Comparison of ENCODE assay signal across 8 cellular contexts in the genomic region with DNA sequence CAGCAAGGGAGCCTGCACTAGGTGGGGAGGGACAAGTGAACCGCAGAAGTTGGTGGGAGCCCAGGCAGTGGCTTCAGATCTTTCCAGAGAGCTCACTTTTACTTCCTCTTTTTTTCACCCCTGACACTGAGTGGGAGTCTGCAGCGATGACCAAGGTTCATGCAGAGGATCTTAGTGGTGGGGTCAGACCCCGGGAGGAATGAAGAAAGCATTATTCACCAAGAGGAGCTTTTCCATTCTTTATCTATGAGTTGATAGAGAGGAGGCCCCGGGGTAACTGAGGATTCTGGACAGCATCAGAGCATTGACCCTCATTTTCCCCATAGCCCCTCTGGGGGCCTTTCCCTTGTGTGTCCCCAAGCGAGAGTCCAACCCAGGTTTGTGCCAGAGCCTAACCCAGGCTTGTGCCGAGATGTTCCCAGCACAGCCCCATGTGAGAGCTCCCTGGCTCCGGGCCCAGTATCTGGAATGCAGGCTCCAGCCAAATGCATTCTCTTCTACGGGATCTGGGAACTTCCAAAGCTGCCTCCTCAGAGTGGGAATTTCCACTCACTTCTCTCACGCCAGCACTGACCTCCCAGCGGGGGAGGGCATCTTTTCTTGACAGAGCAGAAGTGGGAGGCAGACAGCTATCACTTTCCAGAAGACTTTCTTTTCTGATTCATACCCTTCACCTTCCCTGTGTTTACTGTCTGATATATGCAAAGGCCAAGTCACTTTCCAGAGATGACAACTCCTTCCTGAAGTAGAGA. TPM values are rescaled to one million over a fixed set of nuclear protein-coding genes. Genes with fewer than 3 reads are reported as not detected.
A peak's percentile ranks its signal among the peaks of the same experiment; 100 is the strongest.
DNase-seq lines count a peak whose midpoint lies in the region; ATAC-seq lines count a peak whose summit lies in the region.

No MANE protein-coding gene starts in this region.

- no peaks in the 10 kb centered on the region for H3K9me3 ChIP-seq in skeletal muscle tissue (ENCODE audit: control insufficient read depth in 3 of 3, low read length in 3 of 3)

- H3K27ac ChIP-seq in angular gyrus (ENCODE audit: low read depth, low read length) = peak overlapping the region; percentile 37
- H3K27ac ChIP-seq in skeletal muscle tissue (ENCODE audit: low read depth, low read length) = peak overlapping the region; percentile 81

- H3K27ac Mint-ChIP-seq in activated T-helper 2 cell treated with anti-CD3 and anti-CD28 coated beads, Interferon-gamma antibody, Interleukin-2, Interleukin-4, amounts not matched to agents 10 μg/mL and 5 μg/mL and 100 μg/mL, durations not matched to agents 14 hours and 24 hours and 36 hours = no peak overlapping the region

- peaks cover 40% of the 10 kb centered on the region for H3K27me3 Mint-ChIP-seq in activated T-helper 2 cell treated with anti-CD3 and anti-CD28 coated beads, Interferon-gamma antibody, Interleukin-2, Interleukin-4, amounts not matched to agents 10 μg/mL and 5 μg/mL and 100 μg/mL, durations not matched to agents 14 hours and 24 hours and 36 hours (ENCODE audit: low read depth)

- no peaks in the 10 kb centered on the region for H3K36me3 Mint-ChIP-seq in activated T-helper 2 cell treated with anti-CD3 and anti-CD28 coated beads, Interferon-gamma antibody, Interleukin-2, Interleukin-4, amounts not matched to agents 10 μg/mL and 5 μg/mL and 100 μg/mL, durations not matched to agents 14 hours and 24 hours and 36 hours (ENCODE audit: low read depth)

- H3K4me1 ChIP-seq in skeletal muscle tissue (ENCODE audit: control insufficient read depth in 3 of 3, insufficient read depth in 3 of 3, low read length in 3 of 3) = peaks cover 66 to 84% (median 77%) of the 10 kb centered on the region in 3 donors

- intact Hi-C loops in activated T-helper 2 cell treated with anti-CD3 and anti-CD28 coated beads, Interferon-gamma antibody, Interleukin-2, Interleukin-4, amounts not matched to agents 10 μg/mL and 5 μg/mL and 100 μg/mL, durations not matched to agents 14 hours and 24 hours and 36 hours (cut with micrococcal nuclease) = loop anchor here (5.0 kb wide), 1 partner anchor 50 kb away; no protein-coding TSS in a partner anchor

- DNase-seq in ACHN (peak; percentile 85), H4 (ENCODE audit: low spot score) (peak; percentile 78), hepatic stellate cell (ENCODE audit: low spot score) (peak; percentile 69)
- no peak for DNase-seq in activated CD4-positive, alpha-beta T cell treated with anti-CD3 and anti-CD28 coated beads, Interleukin-2, amount 50 U/mL, for 1 hour
- DNase-seq in activated T-helper 2 cell treated with anti-CD3 and anti-CD28 coated beads, Interferon-gamma antibody, Interleukin-2, Interleukin-4, amounts not matched to agents 10 μg/mL and 5 μg/mL and 100 μg/mL, durations not matched to agents 14 hours and 24 hours and 36 hours (ENCODE audit: low spot score) = no peak

- peak overlapping the region in 1 of 3 donors; percentile 48 for H3K4me3 ChIP-seq in skeletal muscle tissue (ENCODE audit: low read length in 3 of 3)

- no peak overlapping the region for H3K9ac ChIP-seq in skeletal muscle tissue (ENCODE audit: low read depth in 1 of 3, low read length in 3 of 3)

- H3K4me1 Mint-ChIP-seq in activated T-helper 2 cell treated with anti-CD3 and anti-CD28 coated beads, Interferon-gamma antibody, Interleukin-2, Interleukin-4, amounts not matched to agents 10 μg/mL and 5 μg/mL and 100 μg/mL, durations not matched to agents 14 hours and 24 hours and 36 hours (ENCODE audit: low read depth) = peaks cover 4% of the 10 kb centered on the region

- no peak overlapping the region for H3K4me3 Mint-ChIP-seq in activated T-helper 2 cell treated with anti-CD3 and anti-CD28 coated beads, Interferon-gamma antibody, Interleukin-2, Interleukin-4, amounts not matched to agents 10 μg/mL and 5 μg/mL and 100 μg/mL, durations not matched to agents 14 hours and 24 hours and 36 hours (ENCODE audit: low read depth)

- no peaks in the 10 kb centered on the region for H3K36me3 ChIP-seq in skeletal muscle tissue (ENCODE audit: control insufficient read depth in 3 of 3, insufficient read depth in 3 of 3, low read length in 3 of 3)

- in situ Hi-C loops in ACHN (cut with HindIII; ENCODE audit: low pct_ligation_motif_present, low pct_unique_long_range_greater_than_20kb, low sequenced_read_pairs) = no loop called here

- H3K9me3 Mint-ChIP-seq in activated T-helper 2 cell treated with anti-CD3 and anti-CD28 coated beads, Interferon-gamma antibody, Interleukin-2, Interleukin-4, amounts not matched to agents 10 μg/mL and 5 μg/mL and 100 μg/mL, durations not matched to agents 14 hours and 24 hours and 36 hours = no peaks in the 10 kb centered on the region

- H3K27me3 ChIP-seq in skeletal muscle tissue (ENCODE audit: control insufficient read depth in 3 of 3, insufficient read depth in 3 of 3, low read length in 3 of 3) = peaks cover 3 to 11% (median 7%) of the 10 kb centered on the region in 3 donors

- ATAC-seq in HG02870 (IDR thresholded peaks at IDR 0.05; ENCODE audit: unreplicated experiment) = no peak

RNA-seq across cellular contexts. Expression of a gene that starts 2.8 kb away (rescaled TPM):
- total RNA-seq in H4 (2014; rRNA removed; shearing (Covaris generic)) = 64.2 and 86.8 TPM in 2 replicates
- total RNA-seq in skeletal muscle tissue = 20.4 TPM
- not detected in 2 replicates for total RNA-seq in activated T-helper 2 cell treated with anti-CD3 and anti-CD28 coated beads, Interferon-gamma antibody, Interleukin-2, Interleukin-4, amounts not matched to agents 10 μg/mL and 5 μg/mL and 100 μg/mL, durations not matched to agents 14 hours and 24 hours and 36 hours

RNA-seq across cellular contexts. Expression of a gene that starts 17.7 kb away (rescaled TPM):
- total RNA-seq in H4 (2014; rRNA removed; shearing (Covaris generic)) = not detected in 2 replicates
- not detected for total RNA-seq in skeletal muscle tissue
- total RNA-seq in activated T-helper 2 cell treated with anti-CD3 and anti-CD28 coated beads, Interferon-gamma antibody, Interleukin-2, Interleukin-4, amounts not matched to agents 10 μg/mL and 5 μg/mL and 100 μg/mL, durations not matched to agents 14 hours and 24 hours and 36 hours = not detected in 2 replicates

RNA-seq across cellular contexts. Expression of a gene that starts 33.2 kb away (rescaled TPM):
- not detected in 2 replicates for total RNA-seq in H4 (2014; rRNA removed; shearing (Covaris generic))
- not detected for total RNA-seq in skeletal muscle tissue
- total RNA-seq in activated T-helper 2 cell treated with anti-CD3 and anti-CD28 coated beads, Interferon-gamma antibody, Interleukin-2, Interleukin-4, amounts not matched to agents 10 μg/mL and 5 μg/mL and 100 μg/mL, durations not matched to agents 14 hours and 24 hours and 36 hours = not detected in 2 replicates

Comparison
In these comparisons a context has a peak if more than half of its experiments do, and no peak if none do; other contexts are left out.
1. DNase-seq: peak in ACHN (single experiment), H4 (single experiment) and hepatic stellate cell (single experiment); none in activated CD4-positive, alpha-beta T cell treated with anti-CD3 and anti-CD28 coated beads, Interleukin-2, amount 50 U/mL, for 1 hour (single experiment) and activated T-helper 2 cell treated with anti-CD3 and anti-CD28 coated beads, Interferon-gamma antibody, Interleukin-2, Interleukin-4, amounts not matched to agents 10 μg/mL and 5 μg/mL and 100 μg/mL, durations not matched to agents 14 hours and 24 hours and 36 hours (single experiment).
2. RNA of a gene that starts 2.8 kb away (total RNA-seq): 64.2 to 86.8 TPM in H4 and 20.4 TPM in skeletal muscle tissue (single experiment); not detected in activated T-helper 2 cell treated with anti-CD3 and anti-CD28 coated beads, Interferon-gamma antibody, Interleukin-2, Interleukin-4, amounts not matched to agents 10 μg/mL and 5 μg/mL and 100 μg/mL, durations not matched to agents 14 hours and 24 hours and 36 hours; every median in the first group is over 10 times any median in the second.